ENCODE assay signal across 16 cellular contexts in the genomic region with DNA sequence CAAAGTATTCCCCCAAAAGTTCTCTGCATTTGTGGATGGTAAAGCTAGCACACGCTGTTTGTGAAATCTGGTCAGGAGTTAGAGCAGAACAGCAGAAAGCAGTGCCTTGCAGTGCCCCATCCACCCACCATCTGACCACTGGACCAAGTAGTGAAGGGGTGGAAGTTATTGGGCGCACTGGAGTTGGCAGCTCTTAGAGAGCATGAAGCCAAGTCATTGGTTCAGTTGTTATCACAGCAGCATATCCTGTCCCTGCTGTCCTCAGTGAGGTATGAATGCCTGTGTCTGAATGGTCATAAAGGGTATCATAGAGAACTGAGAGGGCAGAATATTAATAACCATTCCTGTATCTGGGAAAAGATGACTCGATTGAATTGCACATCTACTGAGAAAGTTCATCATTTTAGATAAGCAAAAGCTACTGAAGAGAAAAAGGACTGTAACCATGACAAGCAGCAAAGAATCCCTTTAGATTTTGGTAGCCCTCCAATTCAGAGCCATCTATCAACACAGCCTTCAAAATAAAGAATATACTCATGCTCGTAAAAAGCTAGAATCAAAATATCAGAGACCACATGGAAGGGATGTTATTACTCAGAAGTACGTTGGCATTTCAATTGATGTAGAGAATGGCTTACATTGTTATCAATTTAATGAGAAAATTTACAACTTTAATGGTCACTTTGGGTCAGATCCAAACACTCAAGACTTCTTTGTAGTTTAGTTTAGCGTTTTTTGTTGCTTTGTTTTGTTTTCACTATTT.
DNase-seq lines count a peak whose midpoint lies in the region; ATAC-seq and TF ChIP-seq lines count a peak whose summit lies in the region.
"Had no signal": no experiment of that assay in that cellular context is flagged by ENCODE, and none has a peak within 500 bp of the region (broad histone marks: within the 10 kb centered on the region; RNA-seq: fewer than 3 reads in every experiment).

No MANE protein-coding gene starts in this region.

- DNase-seq in right cardiac atrium (no peak), right atrium auricular region (ENCODE audit: low spot score) (no peak), PC-3 (peak; percentile 26), fibroblast of lung (ENCODE audit: low read depth in 2 of 2) (peak; percentile 44 to 57), DMS53 (lab: John Stamatoyannopoulos, UW) (no peak), dedifferentiated amniotic fluid mesenchymal stem cell (ENCODE audit: extremely low spot score) (no peak)
- DNase-seq: 8988T; C1 segment of cervical spinal cord; MV-4-11; NCI-H1436 treated with DMSO at 0.1 percent for 48 hours; NCI-H2081 treated with DMSO at 0.1 percent for 48 hours; NCI-H526 treated with DMSO at 0.1 percent for 48 hours; NK-92 treated with Interleukin-12 subunit alpha and Interleukin-12 subunit beta, amount 100 ng/mL, for 24 hours; OCI-M1 had no signal

- H4K20me1 ChIP-seq in PC-3 (ENCODE audit: low read length) (no peaks in the 10 kb centered on the region), fibroblast of lung (ENCODE audit: control insufficient read depth, extremely low read depth, insufficient read depth, low read length) (no peaks in the 10 kb centered on the region)

- no peak overlapping the region for H2AFZ ChIP-seq in PC-3 (ENCODE audit: low read length)
- H2AFZ ChIP-seq in fibroblast of lung (ENCODE audit: low read length): no peak overlapping the region

- 66% methylated on average over 6 of the region's 6 CpGs for WGBS in right cardiac atrium

- no TSS peak for BruUV-seq in PC-3 (replicated peaks; lab: Mats Ljungman, UMichigan)

- intact Hi-C loops in right cardiac atrium (cut with DNase I) (no loop called here), PC-3 (cut with micrococcal nuclease) (no loop called here)

- H3K9me2 ChIP-seq in PC-3 (replicated peaks; ENCODE audit: low read length): no peaks in the 10 kb centered on the region

- H3K9ac ChIP-seq in PC-3 (ENCODE audit: low read length) (no peak overlapping the region), fibroblast of lung (ENCODE audit: insufficient read depth, low read length) (no peak overlapping the region)

- no peaks in the 10 kb centered on the region for H3K9me3 ChIP-seq in right cardiac atrium (ENCODE audit: control insufficient read depth, low read length)
- H3K9me3 ChIP-seq in right atrium auricular region: no peaks in the 10 kb centered on the region
- no peaks in the 10 kb centered on the region for H3K9me3 ChIP-seq in PC-3 (ENCODE audit: low read length)
- no peaks in the 10 kb centered on the region for H3K9me3 ChIP-seq in fibroblast of lung (ENCODE audit: control insufficient read depth, insufficient read depth, low read depth, low read length)

- peak; percentile 31 to 43 for ATAC-seq in right cardiac atrium
- peak; percentile 77 for ATAC-seq in PC-3
- no peak for ATAC-seq in HG02884 (IDR thresholded peaks at IDR 0.05; ENCODE audit: unreplicated experiment)
- ATAC-seq in esophagus mucosa: no peak

- no peaks in the 10 kb centered on the region for H3K36me3 ChIP-seq in right atrium auricular region
- H3K36me3 ChIP-seq in PC-3 (ENCODE audit: low read depth, low read length): no peaks in the 10 kb centered on the region
- no peaks in the 10 kb centered on the region for H3K36me3 ChIP-seq in fibroblast of lung (ENCODE audit: control insufficient read depth, insufficient read depth, low read length)

- H3K4me2 ChIP-seq in PC-3 (ENCODE audit: low read length) (no peak overlapping the region), fibroblast of lung (ENCODE audit: extremely low read depth, insufficient read depth, low read length) (no peak overlapping the region)

- POLR2A ChIA-PET in PC-3 (lab: Charles Lee; ENCODE audit: unreplicated experiment): no interaction called here

- H3K27ac ChIP-seq in right cardiac atrium (ENCODE audit: low read length) (no peak overlapping the region), right atrium auricular region (no peak overlapping the region), PC-3 (ENCODE audit: low read length) (no peak overlapping the region), fibroblast of lung (ENCODE audit: insufficient read depth, low read length) (no peak overlapping the region)

- TF ChIP-seq CTCF in right atrium auricular region (IDR thresholded peaks at IDR 0.05) (no peak), PC-3 (conservative IDR thresholded peaks at IDR 0.05; ENCODE audit: low read depth, low read length) (no peak), fibroblast of lung (conservative IDR thresholded peaks at IDR 0.05 in 1 of 2, IDR thresholded peaks at IDR 0.05 in 1 of 2; ENCODE audit: low read depth in 1 of 2, low read length in 2 of 2) (no peak)

- H3K4me1 ChIP-seq in right cardiac atrium (ENCODE audit: control insufficient read depth, insufficient read depth, low read length): no peaks in the 10 kb centered on the region
- H3K4me1 ChIP-seq in right atrium auricular region: no peaks in the 10 kb centered on the region
- no peaks in the 10 kb centered on the region for H3K4me1 ChIP-seq in PC-3 (ENCODE audit: insufficient read depth, low read length)
- H3K4me1 ChIP-seq in fibroblast of lung (ENCODE audit: control insufficient read depth, extremely low read depth, insufficient read depth, low read length): no peaks in the 10 kb centered on the region

- H3F3A ChIP-seq in PC-3 (ENCODE audit: low read length, unreplicated experiment): no peaks in the 10 kb centered on the region

- CTCF ChIA-PET in PC-3 (lab: Charles Lee): interaction anchor here (0.7 kb wide), 1 partner anchor 142 kb away, joined by 3 read pairs; no protein-coding TSS in a partner anchor

- H3K27me3 ChIP-seq in right cardiac atrium (ENCODE audit: control insufficient read depth, insufficient read depth): no peaks in the 10 kb centered on the region
- H3K27me3 ChIP-seq in right atrium auricular region: no peaks in the 10 kb centered on the region
- H3K27me3 ChIP-seq in PC-3 (ENCODE audit: low read length): no peaks in the 10 kb centered on the region
- no peaks in the 10 kb centered on the region for H3K27me3 ChIP-seq in fibroblast of lung (ENCODE audit: control insufficient read depth, insufficient read depth, low read length)

- H3K4me3 ChIP-seq in right cardiac atrium (ENCODE audit: low read length) (no peak overlapping the region), right atrium auricular region (no peak overlapping the region), PC-3 (ENCODE audit: low read length) (no peak overlapping the region), fibroblast of lung (replicated peaks in 1 of 4; ENCODE audit: control extremely low read depth in 1 of 4, insufficient read depth in 1 of 4, low read depth in 3 of 4, low read length in 4 of 4) (no peak overlapping the region)

- H3K79me2 ChIP-seq in PC-3 (ENCODE audit: low read length) (no peaks in the 10 kb centered on the region), fibroblast of lung (ENCODE audit: control insufficient read depth, insufficient read depth, low read length) (no peaks in the 10 kb centered on the region)

Comparison
In these comparisons a context has a peak if more than half of its experiments do, and no peak if none do; other contexts are left out.
1. ATAC-seq: peak in right cardiac atrium (2 of 2) and PC-3 (single experiment); none in HG02884 (single experiment) and esophagus mucosa (single experiment).
2. DNase-seq: peak in PC-3 (single experiment) and fibroblast of lung (2 of 2); none in right cardiac atrium (0 of 3), right atrium auricular region (single experiment), DMS53 (single experiment) and dedifferentiated amniotic fluid mesenchymal stem cell (single experiment).